In the genomic region with DNA sequence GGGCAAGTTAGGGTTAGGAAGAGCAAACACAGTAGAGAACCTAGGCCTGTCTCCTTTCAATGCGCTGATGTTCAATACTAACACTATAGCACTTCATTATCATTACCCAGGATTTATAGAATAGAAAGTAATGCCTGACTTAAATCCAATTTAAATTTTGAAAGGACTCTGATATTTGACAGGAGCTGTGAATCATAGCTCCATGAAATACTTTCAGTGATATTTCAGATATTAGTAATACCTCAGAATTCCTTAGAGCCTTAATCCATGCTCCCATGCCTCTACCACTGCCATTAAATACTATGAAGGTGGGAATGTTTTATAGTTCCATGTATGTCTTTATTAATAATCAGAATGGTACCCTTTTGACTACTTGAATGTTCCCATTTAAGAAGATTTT, we compare ENCODE assay signal across 25 cellular contexts.
"Had no signal": no experiment of that assay in that cellular context is flagged by ENCODE, and none has a peak within 500 bp of the region (broad histone marks: within the 10 kb centered on the region; RNA-seq: fewer than 3 reads in every experiment).

No MANE protein-coding gene starts in this region.

- H3K27ac Mint-ChIP-seq: activated CD4-positive, alpha-beta memory T cell treated with anti-CD3 and anti-CD28 coated beads for 36 hours; activated naive CD4-positive, alpha-beta T cell treated with anti-CD3 and anti-CD28 coated beads for 36 hours; activated naive CD8-positive, alpha-beta T cell treated with anti-CD3 and anti-CD28 coated beads, Interleukin-2, amount 10 ng/mL, durations not matched to agents 7 days and 5 days; endodermal cell; naive thymus-derived CD4-positive, alpha-beta T cell; type B pancreatic cell; WTC11 had no signal

- H3K4me3 Mint-ChIP-seq: activated CD4-positive, alpha-beta memory T cell treated with anti-CD3 and anti-CD28 coated beads for 36 hours; activated naive CD4-positive, alpha-beta T cell treated with anti-CD3 and anti-CD28 coated beads for 36 hours; activated naive CD8-positive, alpha-beta T cell treated with anti-CD3 and anti-CD28 coated beads, Interleukin-2, amount 10 ng/mL, durations not matched to agents 7 days and 5 days; endodermal cell; naive thymus-derived CD4-positive, alpha-beta T cell; neural crest cell; type B pancreatic cell; WTC11 had no signal

- H3K27me3 Mint-ChIP-seq: activated CD4-positive, alpha-beta memory T cell treated with anti-CD3 and anti-CD28 coated beads for 36 hours; activated naive CD8-positive, alpha-beta T cell treated with anti-CD3 and anti-CD28 coated beads, Interleukin-2, amount 10 ng/mL, durations not matched to agents 7 days and 5 days; type B pancreatic cell had no signal

- H3K36me3 Mint-ChIP-seq: activated CD4-positive, alpha-beta memory T cell treated with anti-CD3 and anti-CD28 coated beads for 36 hours; activated naive CD8-positive, alpha-beta T cell treated with anti-CD3 and anti-CD28 coated beads, Interleukin-2, amount 10 ng/mL, durations not matched to agents 7 days and 5 days; naive thymus-derived CD4-positive, alpha-beta T cell; type B pancreatic cell had no signal

- H3K4me1 ChIP-seq: lower lobe of right lung, sigmoid colon had no signal

- H3K4me1 Mint-ChIP-seq: activated naive CD8-positive, alpha-beta T cell treated with anti-CD3 and anti-CD28 coated beads, Interleukin-2, amount 10 ng/mL, durations not matched to agents 7 days and 5 days; naive thymus-derived CD4-positive, alpha-beta T cell had no signal

- H3K9me3 ChIP-seq: lower lobe of right lung, sigmoid colon, thoracic aorta, vagina had no signal

- DNase-seq: activated CD4-positive, alpha-beta memory T cell treated with anti-CD3 and anti-CD28 coated beads for 36 hours; activated CD4-positive, alpha-beta T cell treated with anti-CD3 and anti-CD28 coated beads for 4 hours; activated effector memory CD4-positive, alpha-beta T cell treated with Interleukin-2 at 50 U/mL for 16 hours; activated naive CD4-positive, alpha-beta T cell treated with anti-CD3 and anti-CD28 coated beads for 36 hours; activated naive CD8-positive, alpha-beta T cell treated with anti-CD3 and anti-CD28 coated beads, Interleukin-2, amount 10 ng/mL, durations not matched to agents 7 days and 5 days; activated T-cell treated with anti-CD3 and anti-CD28 coated beads, Interleukin-2, amount 50 U/mL, for 48 hours; amniotic stem cell; cortex of kidney; endodermal cell; lower lobe of right lung; naive thymus-derived CD4-positive, alpha-beta T cell; occipital lobe; posterior cingulate gyrus; sigmoid colon; stimulated activated CD4-positive, alpha-beta T cell treated with anti-CD3 and anti-CD28 coated beads, Interleukin-4, amount 100 ng/mL, for 1 hour; stimulated activated naive CD4-positive, alpha-beta T cell; T-helper 9 cell had no signal

- H3K9me3 Mint-ChIP-seq: activated CD4-positive, alpha-beta memory T cell treated with anti-CD3 and anti-CD28 coated beads for 36 hours; activated naive CD4-positive, alpha-beta T cell treated with anti-CD3 and anti-CD28 coated beads for 36 hours; activated naive CD8-positive, alpha-beta T cell treated with anti-CD3 and anti-CD28 coated beads, Interleukin-2, amount 10 ng/mL, durations not matched to agents 7 days and 5 days; neural crest cell; type B pancreatic cell had no signal

- H3K4me3 ChIP-seq: cardiac muscle cell, lower lobe of right lung, sigmoid colon, thoracic aorta, vagina had no signal

- H3K27ac ChIP-seq: cardiac muscle cell, epithelial cell of prostate, lower lobe of right lung, sigmoid colon, thoracic aorta, vagina had no signal

- ATAC-seq: left lobe of liver; lower lobe of right lung; naive thymus-derived CD4-positive, alpha-beta T cell; WTC11 had no signal

- H3K36me3 ChIP-seq: cardiac muscle cell, lower lobe of right lung, sigmoid colon, thoracic aorta, vagina had no signal

- H3K27me3 ChIP-seq: cardiac muscle cell, sigmoid colon, vagina had no signal
